ENCODE assay signal across 20 cellular contexts in the genomic region with DNA sequence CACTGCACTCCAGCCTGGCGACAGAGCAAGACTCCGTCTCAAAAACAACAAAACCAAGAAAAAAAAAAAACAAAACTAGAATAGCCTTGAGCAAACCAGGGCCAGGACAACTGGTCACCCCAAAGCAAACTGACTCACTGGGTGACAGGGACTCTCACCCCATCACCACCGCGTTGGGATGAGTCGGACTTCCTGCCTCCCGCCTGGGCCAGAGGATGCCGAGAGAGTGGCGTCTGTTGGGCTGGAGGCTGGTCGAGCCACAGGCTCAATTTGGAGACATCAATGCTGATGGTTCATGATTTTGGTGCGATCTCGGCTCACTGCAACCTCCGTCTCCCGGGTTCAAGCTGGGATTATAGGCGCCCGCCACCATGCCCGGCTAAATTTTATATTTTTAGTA. TPM values are rescaled to one million over a fixed set of nuclear protein-coding genes. Genes with fewer than 3 reads are reported as not detected.
DNase-seq lines count a peak whose midpoint lies in the region; ATAC-seq and TF ChIP-seq lines count a peak whose summit lies in the region.
"Had no signal": no experiment of that assay in that cellular context is flagged by ENCODE, and none has a peak within 500 bp of the region (broad histone marks: within the 10 kb centered on the region; RNA-seq: fewer than 3 reads in every experiment).

No MANE protein-coding gene starts in this region.

- H3K27me3 ChIP-seq in SK-N-SH (ENCODE audit: insufficient read depth), result no peaks in the 10 kb centered on the region

- H3K9ac ChIP-seq in SK-N-SH, result no peak overlapping the region

- H3K9me3 ChIP-seq in HEK293 (ENCODE audit: control insufficient read depth, insufficient read depth, low read depth, low read length) (no peaks in the 10 kb centered on the region), SK-N-SH (no peaks in the 10 kb centered on the region)
- H3K9me3 ChIP-seq: left ventricle myocardium inferior, mucosa of descending colon had no signal

- CTCF ChIA-PET in HEK293 (lab: Yijun Ruan, JAX), result no interaction called here
- CTCF ChIA-PET in SK-N-SH (lab: Yijun Ruan, JAX), result interaction anchor here (1.0 to 1.2 kb wide), 2 partner anchors 13 to 46 kb away, joined by 3 read pairs; no protein-coding TSS in a partner anchor

- 50% methylated on average over 16 of the region's 16 CpGs for WGBS in SK-N-SH (ENCODE audit: low lambda C conversion rate)

- H3K9me2 ChIP-seq in SK-N-SH, result no peaks in the 10 kb centered on the region

- H3K79me2 ChIP-seq in SK-N-SH (ENCODE audit: insufficient read depth), result no peaks in the 10 kb centered on the region

- H3K36me3 ChIP-seq in HEK293 (ENCODE audit: control insufficient read depth in 2 of 2, insufficient read depth in 1 of 2, low read length in 2 of 2) (no peaks in the 10 kb centered on the region), SK-N-SH (replicated peaks in 1 of 2; ENCODE audit: control insufficient read depth in 1 of 2, insufficient read depth in 2 of 2, low read length in 1 of 2) (no peaks in the 10 kb centered on the region)
- H3K36me3 ChIP-seq: left ventricle myocardium inferior had no signal

- H3K27ac ChIP-seq in HEK293 (ENCODE audit: extremely low read depth, low read depth, low read length) (no peak overlapping the region), SK-N-SH (ENCODE audit: low read depth in 2 of 2, low read length in 1 of 2) (no peak overlapping the region; a peak in 1 of 4 replicates)
- H3K27ac ChIP-seq: left ventricle myocardium inferior had no signal

- no peak overlapping the region for H3K4me2 ChIP-seq in SK-N-SH

- no peak for ATAC-seq in GM21717 (IDR thresholded peaks at IDR 0.05; ENCODE audit: unreplicated experiment)
- ATAC-seq: mucosa of descending colon had no signal

- no peak for TF ChIP-seq RAD21 in SK-N-SH (IDR thresholded peaks at IDR 0.05; ENCODE audit: low read length)

- POLR2A ChIA-PET in HEK293 (lab: Yijun Ruan, JAX) (no interaction called here), SK-N-SH (lab: Yijun Ruan, JAX) (no interaction called here)

- peak; percentile 70 for DNase-seq in AG20443 (ENCODE audit: low spot score)
- DNase-seq in SK-N-SH, result no peak
- DNase-seq in hepatic stellate cell (ENCODE audit: low spot score), result peak; percentile 68
- DNase-seq in islet precursor cell, result no peak
- DNase-seq in stimulated activated CD4-positive, alpha-beta T cell treated with anti-CD3 and anti-CD28 coated beads, Interleukin-4, amount 100 ng/mL, for 4 hours, result no peak
- no peak for DNase-seq in AG08396 (ENCODE audit: low spot score)
- DNase-seq: activated CD4-positive, alpha-beta T cell treated with anti-CD3 and anti-CD28 coated beads, Interleukin-2, amount 10 ng/mL, durations not matched to agents 7 days and 5 days; activated CD8-positive, alpha-beta memory T cell treated with anti-CD3 and anti-CD28 coated beads, Interleukin-2, amount 50 U/mL, for 4 hours; activated gamma-delta T cell; amniotic stem cell; CD8-positive, alpha-beta memory T cell; central memory CD4-positive, alpha-beta T cell; DMS79; left ventricle myocardium inferior; mucosa of descending colon; NCI-H2081; NCI-H510A; NK-92 treated with Interleukin-12 subunit alpha and Interleukin-12 subunit beta, amount 100 ng/mL, for 24 hours had no signal

- 0 out of 2 replicates have a peak overlapping the region, but pooled peaks have one; percentile 22 for H2AFZ ChIP-seq in SK-N-SH (ENCODE audit: low read depth)

- peaks cover 4% of the 10 kb centered on the region for H3F3A ChIP-seq in SK-N-SH (replicated peaks; ENCODE audit: insufficient read depth)

- H3K4me1 ChIP-seq in HEK293 (ENCODE audit: control insufficient read depth, insufficient read depth, low read length) (no peaks in the 10 kb centered on the region), SK-N-SH (ENCODE audit: control insufficient read depth in 1 of 2, insufficient read depth in 2 of 2, low read depth in 1 of 2, low read length in 1 of 2) (no peaks in the 10 kb centered on the region)
- H3K4me1 ChIP-seq: left ventricle myocardium inferior had no signal

- no peaks in the 10 kb centered on the region for H4K20me1 ChIP-seq in SK-N-SH (ENCODE audit: insufficient read depth)

- TF ChIP-seq EP300 in SK-N-SH (IDR thresholded peaks at IDR 0.05; ENCODE audit: borderline replicate concordance in 1 of 2, low read depth in 1 of 2, low read length in 1 of 2), result no peak

- no peak for TF ChIP-seq CTCF in HEK293 (tag by site-specific recombination; IDR thresholded peaks at IDR 0.05)
- no peak for TF ChIP-seq CTCF in SK-N-SH (IDR thresholded peaks at IDR 0.05)

- no peak overlapping the region for H3K4me3 ChIP-seq in HEK293 (ENCODE audit: low read depth, low read length)
- H3K4me3 ChIP-seq in SK-N-SH (ENCODE audit: low read depth in 2 of 2, low read length in 1 of 2), result no peak overlapping the region
- H3K4me3 ChIP-seq: left ventricle myocardium inferior, mucosa of descending colon had no signal

TF ChIP-seq in HEK293, 187 proteins besides CTCF, POLR2A, EP300 and RAD21:
- TF ChIP-seq ZNF600 (tag by site-specific recombination; IDR thresholded peaks at IDR 0.05) (peak; percentile 49; the same call in 1 of the 2 replicates), ZNF132 (tag by site-specific recombination; IDR thresholded peaks at IDR 0.05; ENCODE audit: borderline replicate concordance) (no peak)

TF ChIP-seq in SK-N-SH, 30 proteins besides CTCF, POLR2A, EP300 and RAD21:
- TF ChIP-seq, protein P1, sequence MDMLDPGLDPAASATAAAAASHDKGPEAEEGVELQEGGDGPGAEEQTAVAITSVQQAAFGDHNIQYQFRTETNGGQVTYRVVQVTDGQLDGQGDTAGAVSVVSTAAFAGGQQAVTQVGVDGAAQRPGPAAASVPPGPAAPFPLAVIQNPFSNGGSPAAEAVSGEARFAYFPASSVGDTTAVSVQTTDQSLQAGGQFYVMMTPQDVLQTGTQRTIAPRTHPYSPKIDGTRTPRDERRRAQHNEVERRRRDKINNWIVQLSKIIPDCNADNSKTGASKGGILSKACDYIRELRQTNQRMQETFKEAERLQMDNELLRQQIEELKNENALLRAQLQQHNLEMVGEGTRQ (IDR thresholded peaks at IDR 0.05; ENCODE audit: borderline replicate concordance, low read depth, low read length), result no peak
- TF ChIP-seq TAF1 (IDR thresholded peaks at IDR 0.05; ENCODE audit: borderline replicate concordance, low read depth, low read length), result no peak
- no peak for TF ChIP-seq GATA2 (CRISPR knock-in tag; IDR thresholded peaks at IDR 0.05)
- peak; percentile 38; the same call in 1 of the 2 replicates for TF ChIP-seq FOSL2 (IDR thresholded peaks at IDR 0.05; ENCODE audit: borderline replicate concordance, low read depth)

RNA-seq across cellular contexts. Expression of a gene that starts 11.6 kb away (rescaled TPM):
- polyA plus RNA-seq in SK-N-SH (2012; rRNA removed), result not detected in 2 replicates
- polyA plus RNA-seq in SK-N-SH (2012; cell fraction: cytosol; rRNA removed), result not detected in 2 replicates
- polyA plus RNA-seq in SK-N-SH (2012; cell fraction: nucleus; rRNA removed), result 0.06 TPM in 1 of 2 replicates, not detected in the other
- polyA plus RNA-seq: CD8-positive, alpha-beta memory T cell had no signal

RNA-seq across cellular contexts. Expression of a gene that starts 43.2 kb away (rescaled TPM):
- polyA plus RNA-seq in SK-N-SH (2012; rRNA removed), result 48.5 and 58.1 TPM in 2 replicates
- 7.7 and 14.5 TPM in 2 replicates for polyA plus RNA-seq in SK-N-SH (2012; cell fraction: cytosol; rRNA removed)
- polyA plus RNA-seq in SK-N-SH (2012; cell fraction: nucleus; rRNA removed), result 364 and 416 TPM in 2 replicates

RNA-seq across cellular contexts. Expression of a gene that starts 43.3 kb away (rescaled TPM):
- 1,077 and 1,193 TPM in 2 replicates for polyA plus RNA-seq in SK-N-SH (2012; rRNA removed)
- 767 and 1,013 TPM in 2 replicates for polyA plus RNA-seq in SK-N-SH (2012; cell fraction: cytosol; rRNA removed)
- 353 and 686 TPM in 2 replicates for polyA plus RNA-seq in SK-N-SH (2012; cell fraction: nucleus; rRNA removed)

RNA-seq across cellular contexts. Expression of a gene that starts 55.7 kb away (rescaled TPM):
- polyA plus RNA-seq in SK-N-SH (2012; rRNA removed), result 76.0 and 76.9 TPM in 2 replicates
- 37.4 and 60.8 TPM in 2 replicates for polyA plus RNA-seq in SK-N-SH (2012; cell fraction: cytosol; rRNA removed)
- polyA plus RNA-seq in SK-N-SH (2012; cell fraction: nucleus; rRNA removed), result 58.5 and 81.6 TPM in 2 replicates

Comparison
In these comparisons a context has a peak if more than half of its experiments do, and no peak if none do; other contexts are left out.
1. DNase-seq: peak in AG20443 (single experiment) and hepatic stellate cell (single experiment); none in SK-N-SH (single experiment), islet precursor cell (single experiment), stimulated activated CD4-positive, alpha-beta T cell treated with anti-CD3 and anti-CD28 coated beads, Interleukin-4, amount 100 ng/mL, for 4 hours (0 of 2) and AG08396 (single experiment).